In the genomic region with DNA sequence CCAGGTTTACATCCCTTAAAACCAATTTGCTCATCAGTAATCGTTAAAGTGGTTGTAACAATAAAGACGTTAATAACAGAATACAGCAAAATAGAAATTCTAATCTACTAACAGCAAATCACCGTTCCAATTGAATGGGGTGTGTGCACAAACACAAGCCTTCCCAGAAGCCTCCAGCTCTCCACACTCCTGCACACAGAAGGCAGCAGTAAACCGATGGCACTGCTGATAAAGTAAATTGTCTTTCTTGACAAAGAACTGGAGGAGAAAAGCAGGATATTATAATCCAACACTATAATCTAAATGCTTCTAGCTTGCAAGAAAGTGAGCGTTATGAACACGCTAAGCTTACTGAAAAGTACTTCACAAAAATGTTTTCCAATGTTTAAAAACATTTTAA, we compare ENCODE assay signal across 1 cellular context.
TF ChIP-seq lines count a peak whose summit lies in the region.

No MANE protein-coding gene starts in this region.

TF ChIP-seq in IMR-90, 13 proteins besides CTCF, POLR2A, EP300 and RAD21:
- TF ChIP-seq MAFK (IDR thresholded peaks at IDR 0.05; ENCODE audit: low read depth, low read length) (no peak), RFX5 (IDR thresholded peaks at IDR 0.05; ENCODE audit: low read depth, low read length) (no peak)
